In the genomic region with DNA sequence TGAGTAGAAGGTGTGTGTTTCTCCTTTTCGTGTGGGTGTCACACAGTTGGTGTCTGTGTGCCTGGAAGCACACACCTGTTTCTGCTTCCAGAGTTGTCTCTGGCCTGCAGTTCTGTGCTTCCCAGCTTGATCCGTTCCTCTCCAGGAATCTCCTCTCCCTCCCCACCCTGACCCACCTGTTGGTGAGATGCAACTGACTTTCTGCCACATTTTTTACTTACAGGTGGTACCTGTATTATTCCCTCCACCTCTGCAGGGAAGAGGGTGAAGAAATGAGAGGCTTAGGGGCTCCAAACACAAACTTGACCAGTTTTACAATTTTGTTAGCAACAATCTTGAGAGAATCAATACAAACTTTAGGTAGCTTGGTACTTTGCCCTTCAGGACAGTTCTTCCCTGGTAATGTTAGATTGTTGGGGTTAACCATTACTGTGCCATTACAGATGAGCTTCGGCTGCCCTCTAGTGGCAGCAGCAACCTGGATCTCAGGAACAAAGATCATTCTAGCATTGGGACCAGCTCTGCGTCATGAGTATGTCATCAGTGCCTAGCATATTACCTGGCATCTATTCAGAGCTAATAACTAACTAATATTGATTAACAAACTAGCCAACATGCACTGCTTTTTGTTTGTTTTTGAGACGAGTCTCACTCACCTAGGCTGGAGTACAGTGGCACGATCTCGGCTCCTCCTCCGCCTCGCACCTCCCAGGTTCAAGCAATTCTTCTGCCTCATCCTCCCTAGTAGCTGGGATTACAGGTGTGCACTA, we compare ENCODE assay signal across 8 cellular contexts. TPM values are rescaled to one million over a fixed set of nuclear protein-coding genes. Genes with fewer than 3 reads are reported as not detected.
DNase-seq lines count a peak whose midpoint lies in the region; ATAC-seq and TF ChIP-seq lines count a peak whose summit lies in the region.
"Not testable (repeated sequence)": the region's sequence is repeated elsewhere in the genome, so short reads cannot be mapped to it uniquely, and the experiment has no call there.

No MANE protein-coding gene starts in this region.

- not testable (repeated sequence) for BruUV-seq in PC-3 (replicated peaks; lab: Mats Ljungman, UMichigan)

- H3K36me3 Mint-ChIP-seq in endothelial cell (ENCODE audit: low read depth, unreplicated experiment), result peaks cover 25% of the 10 kb centered on the region
- peaks cover 36% of the 10 kb centered on the region for H3K36me3 Mint-ChIP-seq in stimulated activated memory B cell treated with anti-CD40 and anti-IgM and Interleukin-4, amounts not matched to agents 10 μg/mL and 1 μg/mL and 100 μg/mL, for 72 hours

- not testable (repeated sequence) for H3K4me3 Mint-ChIP-seq in endothelial cell (ENCODE audit: unreplicated experiment); stimulated activated memory B cell treated with anti-CD40 and anti-IgM and Interleukin-4, amounts not matched to agents 10 μg/mL and 1 μg/mL and 100 μg/mL, for 72 hours

- H3K79me2 ChIP-seq in PC-3 (ENCODE audit: low read length), result peaks cover 21% of the 10 kb centered on the region

- TF ChIP-seq CTCF in PC-3 (conservative IDR thresholded peaks at IDR 0.05; ENCODE audit: low read depth, low read length), result peak; percentile 76
- peak; percentile 36 for TF ChIP-seq CTCF in endothelial cell (IDR thresholded peaks at IDR 0.05; ENCODE audit: unreplicated experiment)

- H3K27me3 ChIP-seq in HUES48 (ENCODE audit: control insufficient read depth, insufficient read depth, low read length); PC-3 (ENCODE audit: low read length): not testable (repeated sequence)

- H3K4me2 ChIP-seq in PC-3 (ENCODE audit: low read length), result not testable (repeated sequence)

- intact Hi-C loops in PC-3 (cut with micrococcal nuclease), result not testable (repeated sequence)

- not testable (repeated sequence) for H2AFZ ChIP-seq in PC-3 (ENCODE audit: low read length)

- H3K9me2 ChIP-seq in PC-3 (replicated peaks; ENCODE audit: low read length), result not testable (repeated sequence)

- H3K4me3 ChIP-seq in HUES48 (ENCODE audit: low read depth, low read length); PC-3 (ENCODE audit: low read length): not testable (repeated sequence)

- H3K27ac Mint-ChIP-seq in endothelial cell (ENCODE audit: unreplicated experiment), result not testable (repeated sequence)
- peak overlapping the region; percentile 69 for H3K27ac Mint-ChIP-seq in stimulated activated memory B cell treated with anti-CD40 and anti-IgM and Interleukin-4, amounts not matched to agents 10 μg/mL and 1 μg/mL and 100 μg/mL, for 72 hours

- POLR2A ChIA-PET in PC-3 (lab: Charles Lee; ENCODE audit: unreplicated experiment), result interaction anchor here (0.9 kb wide), 1 partner anchor 86 kb away, joined by 4 read pairs; no protein-coding TSS in a partner anchor

- H3K9ac ChIP-seq in HUES48 (ENCODE audit: low read depth, low read length); PC-3 (ENCODE audit: low read length): not testable (repeated sequence)

- not testable (repeated sequence) for H3K9me3 Mint-ChIP-seq in endothelial cell (ENCODE audit: unreplicated experiment); stimulated activated memory B cell treated with anti-CD40 and anti-IgM and Interleukin-4, amounts not matched to agents 10 μg/mL and 1 μg/mL and 100 μg/mL, for 72 hours

- not testable (repeated sequence) for H3K9me3 ChIP-seq in HUES48 (ENCODE audit: control insufficient read depth, insufficient read depth, low read length); PC-3 (ENCODE audit: low read length)

- H3K27ac ChIP-seq in HUES48 (ENCODE audit: low read depth, low read length), result peak overlapping the region; percentile 32
- H3K27ac ChIP-seq in PC-3 (ENCODE audit: low read length), result not testable (repeated sequence)

- peak; percentile 3 for DNase-seq in DMS153 (lab: John Stamatoyannopoulos, UW)
- DNase-seq in PC-3, result peak; percentile 75
- peak; percentile 47 for DNase-seq in activated T-cell treated with anti-CD3 and anti-CD28 coated beads for 4 hours
- peak; percentile 50 for DNase-seq in endothelial cell (ENCODE audit: low spot score)
- peak; percentile 90 for DNase-seq in mucosa of gallbladder (ENCODE audit: low spot score)

- H3K4me1 Mint-ChIP-seq in endothelial cell (ENCODE audit: unreplicated experiment), result not testable (repeated sequence)
- peaks cover 36% of the 10 kb centered on the region for H3K4me1 Mint-ChIP-seq in stimulated activated memory B cell treated with anti-CD40 and anti-IgM and Interleukin-4, amounts not matched to agents 10 μg/mL and 1 μg/mL and 100 μg/mL, for 72 hours

- CTCF ChIA-PET in PC-3 (lab: Charles Lee), result interaction anchor here (0.6 to 1.6 kb wide), 4 partner anchors 68 to 127 kb away, joined by 4 to 6 read pairs (median 6); a partner anchor contains a TSS

- not testable (repeated sequence) for H3K4me1 ChIP-seq in HUES48 (ENCODE audit: control insufficient read depth, insufficient read depth, low read length); PC-3 (ENCODE audit: insufficient read depth, low read length)

- not testable (repeated sequence) for H4K20me1 ChIP-seq in PC-3 (ENCODE audit: low read length)

- not testable (repeated sequence) for H3K27me3 Mint-ChIP-seq in endothelial cell (ENCODE audit: unreplicated experiment); stimulated activated memory B cell treated with anti-CD40 and anti-IgM and Interleukin-4, amounts not matched to agents 10 μg/mL and 1 μg/mL and 100 μg/mL, for 72 hours

- ATAC-seq in GM21723 (IDR thresholded peaks at IDR 0.05; ENCODE audit: unreplicated experiment) (peak; percentile 79), PC-3 (peak; percentile 93)
- ATAC-seq in stimulated activated memory B cell treated with anti-CD40 and anti-IgM and Interleukin-4, amounts not matched to agents 10 μg/mL and 1 μg/mL and 100 μg/mL, for 72 hours, result peak; percentile 87

- H3K36me3 ChIP-seq in HUES48 (ENCODE audit: control insufficient read depth, insufficient read depth, low read length), result peaks cover 20% of the 10 kb centered on the region
- H3K36me3 ChIP-seq in PC-3 (ENCODE audit: low read depth, low read length), result not testable (repeated sequence)

- H3F3A ChIP-seq in PC-3 (ENCODE audit: low read length, unreplicated experiment), result not testable (repeated sequence)

RNA-seq across cellular contexts. Expression of a gene that starts 10.0 kb away (rescaled TPM):
- total RNA-seq in PC-3 (2014; rRNA removed) (13.1 and 21.8 TPM in 2 replicates), endothelial cell (ENCODE audit: unreplicated experiment) (40.9 TPM), mucosa of gallbladder (46.7 TPM)

RNA-seq across cellular contexts. Expression of a gene that starts 54.3 kb away (rescaled TPM):
- total RNA-seq in PC-3 (2014; rRNA removed) (0.23 TPM in 1 of 2 replicates, not detected in the other), endothelial cell (ENCODE audit: unreplicated experiment) (1.0 TPM), mucosa of gallbladder (2.7 TPM)

Comparison
In these comparisons a context has a peak if more than half of its experiments do, and no peak if none do; other contexts are left out.
1. DNase-seq: peak in every context shown above with its lines; median percentile 90 in mucosa of gallbladder; 75 in PC-3; 50 in endothelial cell; 47 in activated T-cell treated with anti-CD3 and anti-CD28 coated beads for 4 hours; 3 in DMS153.